Comparison of ENCODE assay signal across 20 cellular contexts in genomic region chr12:119614705-119615104, GRCh38. TPM values are rescaled to one million over a fixed set of nuclear protein-coding genes. Genes with fewer than 3 reads are reported as not detected.
DNase-seq lines count a peak whose midpoint lies in the region; ATAC-seq, FAIRE-seq and TF ChIP-seq lines count a peak whose summit lies in the region.
"Had no signal": no experiment of that assay in that cellular context is flagged by ENCODE, and none has a peak within 500 bp of the region (broad histone marks: within the 10 kb centered on the region; RNA-seq: fewer than 3 reads in every experiment).

No MANE protein-coding gene starts in this region.

- dilution Hi-C loops in endothelial cell of umbilical vein (cut with MboI; ENCODE audit: extremely low pct_ligation_motif_present, low sequenced_read_pairs): no loop called here

- in situ Hi-C loops in gastrocnemius medialis (cut with MboI; ENCODE audit: low sequenced_read_pairs in 4 of 4): no loop called here

- no peaks in the 10 kb centered on the region for H3K9me1 ChIP-seq in endothelial cell of umbilical vein (replicated peaks; ENCODE audit: control insufficient read depth, extremely low read depth, insufficient read depth, low read length)

- peaks cover 17% of the 10 kb centered on the region; the same call in 1 of the 3 replicates for H3K4me1 ChIP-seq in A549
- H3K4me1 ChIP-seq in PC-3 (ENCODE audit: insufficient read depth, low read length): peaks cover 19% of the 10 kb centered on the region
- H3K4me1 ChIP-seq in endothelial cell of umbilical vein (ENCODE audit: control insufficient read depth, extremely low read depth, insufficient read depth, low read length): peaks cover 8% of the 10 kb centered on the region
- peaks cover 45 to 55% of the 10 kb centered on the region in 2 donors for H3K4me1 ChIP-seq in gastrocnemius medialis
- no peaks in the 10 kb centered on the region for H3K4me1 ChIP-seq in right atrium auricular region
- H3K4me1 ChIP-seq: Caco-2, HAP-1 had no signal

- BruUV-seq in PC-3 (replicated peaks; lab: Mats Ljungman, UMichigan) (no TSS peak), endothelial cell of umbilical vein (replicated peaks; lab: Mats Ljungman, UMichigan) (no TSS peak)

- CTCF ChIA-PET in A549 (lab: Yijun Ruan, JAX) (interaction anchor here (1.2 kb wide), 1 partner anchor 105 kb away, joined by 3 read pairs; no protein-coding TSS in a partner anchor), PC-3 (lab: Charles Lee) (interaction anchor here (0.6 kb wide), 1 partner anchor 209 kb away, joined by 3 read pairs; no protein-coding TSS in a partner anchor), endothelial cell of umbilical vein (lab: Charles Lee) (interaction anchor here (1.8 kb wide), 1 partner anchor 70 kb away, joined by 4 read pairs; no protein-coding TSS in a partner anchor)
- CTCF ChIA-PET in activated naive CD4-positive, alpha-beta T cell treated with anti-CD3 and anti-CD28 coated beads for 36 hours (lab: Charles Lee): no interaction called here

- H3F3A ChIP-seq in PC-3 (ENCODE audit: low read length, unreplicated experiment): no peaks in the 10 kb centered on the region

- H3K4me2 ChIP-seq in A549 (no peak overlapping the region), PC-3 (ENCODE audit: low read length) (no peak overlapping the region), endothelial cell of umbilical vein (ENCODE audit: insufficient read depth, low read length) (no peak overlapping the region)

- peaks cover 14% of the 10 kb centered on the region for H3K27me3 Mint-ChIP-seq in activated naive CD4-positive, alpha-beta T cell treated with anti-CD3 and anti-CD28 coated beads for 36 hours (ENCODE audit: low read depth)

- no peak overlapping the region for H3K27ac ChIP-seq in A549
- no peak overlapping the region for H3K27ac ChIP-seq in PC-3 (ENCODE audit: low read length)
- H3K27ac ChIP-seq in endothelial cell of umbilical vein (ENCODE audit: insufficient read depth, low read depth, low read length): no peak overlapping the region
- H3K27ac ChIP-seq in gastrocnemius medialis: peak overlapping the region; percentile 84 to 96 (median 90)
- no peak overlapping the region for H3K27ac ChIP-seq in right atrium auricular region
- H3K27ac ChIP-seq: C4-2B, GM23248 had no signal

- TF ChIP-seq EP300 in A549 (IDR thresholded peaks at IDR 0.05): no peak

- no peak overlapping the region for H2AFZ ChIP-seq in PC-3 (ENCODE audit: low read length)
- no peak overlapping the region for H2AFZ ChIP-seq in endothelial cell of umbilical vein (ENCODE audit: low read depth, low read length)
- H2AFZ ChIP-seq: GM23248 had no signal

- no peak for TF ChIP-seq CTCF in A549 (IDR thresholded peaks at IDR 0.05)
- TF ChIP-seq CTCF in PC-3 (conservative IDR thresholded peaks at IDR 0.05; ENCODE audit: low read depth, low read length): no peak
- TF ChIP-seq CTCF in endothelial cell of umbilical vein (IDR thresholded peaks at IDR 0.05; ENCODE audit: extremely low read depth in 1 of 2, insufficient read depth in 1 of 2, low read depth in 1 of 2, low read length in 2 of 2): no peak
- no peak for TF ChIP-seq CTCF in gastrocnemius medialis (IDR thresholded peaks at IDR 0.05 in 4 of 5, conservative IDR thresholded peaks at IDR 0.05 in 1 of 5)
- no peak for TF ChIP-seq CTCF in right atrium auricular region (IDR thresholded peaks at IDR 0.05)

- H3K36me3 ChIP-seq in PC-3 (ENCODE audit: low read depth, low read length) (no peaks in the 10 kb centered on the region), endothelial cell of umbilical vein (ENCODE audit: control insufficient read depth in 2 of 2, extremely low read depth in 1 of 2, insufficient read depth in 2 of 2, low read length in 2 of 2) (no peaks in the 10 kb centered on the region), gastrocnemius medialis (no peaks in the 10 kb centered on the region), right atrium auricular region (no peaks in the 10 kb centered on the region)
- H3K36me3 ChIP-seq: HAP-1 had no signal

- no peak overlapping the region for H3K4me3 ChIP-seq in A549
- H3K4me3 ChIP-seq in PC-3 (ENCODE audit: low read length): no peak overlapping the region
- no peak overlapping the region for H3K4me3 ChIP-seq in endothelial cell of umbilical vein (replicated peaks in 1 of 3; ENCODE audit: insufficient read depth in 1 of 3, low read depth in 1 of 3, low read length in 3 of 3)
- no peak overlapping the region for H3K4me3 ChIP-seq in gastrocnemius medialis
- H3K4me3 ChIP-seq in right atrium auricular region: no peak overlapping the region
- H3K4me3 ChIP-seq: GM23248, HAP-1 had no signal

- H3K27me3 ChIP-seq in PC-3 (ENCODE audit: low read length) (no peaks in the 10 kb centered on the region), endothelial cell of umbilical vein (ENCODE audit: control insufficient read depth in 2 of 2, insufficient read depth in 2 of 2, low read length in 2 of 2) (no peaks in the 10 kb centered on the region), gastrocnemius medialis (no peaks in the 10 kb centered on the region), right atrium auricular region (no peaks in the 10 kb centered on the region)

- intact Hi-C loops in PC-3 (cut with micrococcal nuclease) (no loop called here), endothelial cell of umbilical vein (cut with micrococcal nuclease) (no loop called here), gastrocnemius medialis (cut with DNase I; ENCODE audit: low total_unique reads) (no loop called here), cardiac septum (cut with DNase I) (no loop called here)
- intact Hi-C loops in activated naive CD4-positive, alpha-beta T cell treated with anti-CD3 and anti-CD28 coated beads for 36 hours (cut with micrococcal nuclease): no loop called here

- POLR2A ChIA-PET in A549 (lab: Yijun Ruan, JAX) (interaction anchor here (0.7 kb wide), 1 partner anchor 726 kb away, joined by 7 read pairs; no protein-coding TSS in a partner anchor), PC-3 (lab: Charles Lee; ENCODE audit: unreplicated experiment) (no interaction called here), endothelial cell of umbilical vein (lab: Charles Lee) (no interaction called here)

- H3K4me1 Mint-ChIP-seq in activated naive CD4-positive, alpha-beta T cell treated with anti-CD3 and anti-CD28 coated beads for 36 hours (ENCODE audit: low read depth): no peaks in the 10 kb centered on the region

- no peak for TF ChIP-seq RAD21 in A549 (conservative IDR thresholded peaks at IDR 0.05 in 1 of 2, IDR thresholded peaks at IDR 0.05 in 1 of 2)

- H3K79me2 ChIP-seq in PC-3 (ENCODE audit: low read length): no peaks in the 10 kb centered on the region
- no peaks in the 10 kb centered on the region for H3K79me2 ChIP-seq in endothelial cell of umbilical vein (ENCODE audit: control insufficient read depth, insufficient read depth, low read length)

- H3K9me3 ChIP-seq in A549 (peaks cover 15% of the 10 kb centered on the region; the same call in 2 of the 3 replicates), PC-3 (ENCODE audit: low read length) (0 out of 2 replicates have a peak, but pooled peaks cover 3% of the 10 kb centered on the region), endothelial cell of umbilical vein (replicated peaks; ENCODE audit: control insufficient read depth, insufficient read depth, low read length) (no peaks in the 10 kb centered on the region), gastrocnemius medialis (no peaks in the 10 kb centered on the region), right atrium auricular region (no peaks in the 10 kb centered on the region)
- H3K9me3 ChIP-seq: HAP-1 had no signal

- DNase-seq in A549 (ENCODE audit: low read depth in 1 of 2, low spot score in 1 of 2) (no peak), PC-3 (peak; percentile 59), endothelial cell of umbilical vein (ENCODE audit: low read depth, low spot score) (no peak), gastrocnemius medialis (no peak), right atrium auricular region (ENCODE audit: low spot score) (no peak), cardiac septum (ENCODE audit: low spot score) (no peak)
- DNase-seq in activated naive CD4-positive, alpha-beta T cell treated with anti-CD3 and anti-CD28 coated beads for 36 hours: no peak
- no peak for DNase-seq in central memory CD4-positive, alpha-beta T cell
- DNase-seq: AML-193; Caco-2; CD4-positive, alpha-beta T cell; GM23248 had no signal

- H4K20me1 ChIP-seq in PC-3 (ENCODE audit: low read length) (no peaks in the 10 kb centered on the region), endothelial cell of umbilical vein (replicated peaks; ENCODE audit: control insufficient read depth, extremely low read depth, insufficient read depth, low read length) (no peaks in the 10 kb centered on the region)

- H3K9me3 Mint-ChIP-seq in activated naive CD4-positive, alpha-beta T cell treated with anti-CD3 and anti-CD28 coated beads for 36 hours: peaks cover 12% of the 10 kb centered on the region

- FAIRE-seq in A549 (lab: Jason Lieb, UNC): no peak
- no peak for FAIRE-seq in endothelial cell of umbilical vein (lab: Jason Lieb, UNC)
- FAIRE-seq: D721Med, G401.6, GM12891 had no signal

- TF ChIP-seq POLR2A in A549 (IDR thresholded peaks at IDR 0.05; ENCODE audit: low read length) (no peak), endothelial cell of umbilical vein (IDR thresholded peaks at IDR 0.05; ENCODE audit: low read depth, low read length) (no peak), gastrocnemius medialis (IDR thresholded peaks at IDR 0.05) (no peak)

- H3K36me3 Mint-ChIP-seq in activated naive CD4-positive, alpha-beta T cell treated with anti-CD3 and anti-CD28 coated beads for 36 hours (ENCODE audit: low read depth): no peaks in the 10 kb centered on the region

- no peak overlapping the region for H3K27ac Mint-ChIP-seq in activated naive CD4-positive, alpha-beta T cell treated with anti-CD3 and anti-CD28 coated beads for 36 hours
- H3K27ac Mint-ChIP-seq: CD4-positive, alpha-beta T cell had no signal

- H3K9me2 ChIP-seq in PC-3 (replicated peaks; ENCODE audit: low read length): no peaks in the 10 kb centered on the region

- ATAC-seq in A549 (no peak; a peak in 1 of 6 replicates), PC-3 (peak; percentile 49), gastrocnemius medialis (no peak)

- no peak overlapping the region for H3K4me3 Mint-ChIP-seq in activated naive CD4-positive, alpha-beta T cell treated with anti-CD3 and anti-CD28 coated beads for 36 hours
- H3K4me3 Mint-ChIP-seq: CD4-positive, alpha-beta T cell had no signal

- H3K9ac ChIP-seq in PC-3 (ENCODE audit: low read length): no peak overlapping the region
- H3K9ac ChIP-seq in endothelial cell of umbilical vein (replicated peaks; ENCODE audit: extremely low read depth, insufficient read depth, low read length): no peak overlapping the region
- H3K9ac ChIP-seq: GM23248 had no signal

RNA-seq across cellular contexts. Expression of gene TMEM233, which starts 21.1 kb away (rescaled TPM):
- polyA plus RNA-seq in A549 (2011; rRNA removed) (not detected in 2 replicates), A549 (2017; fragmentation: RNase III; extraction: RNeasy Plus Mini Kit Qiagen cat#74134 plus additional on column Dnase treatment) (not detected in 3 replicates), endothelial cell of umbilical vein (0.01 and 0.03 TPM in 2 replicates)
- not detected in 2 replicates for polyA plus RNA-seq in A549 (2012; cell fraction: cytosol; rRNA removed)
- not detected in 2 replicates for polyA plus RNA-seq in A549 (2012; cell fraction: nucleus; rRNA removed)
- polyA minus RNA-seq in A549 (2011; rRNA and poly(A)+ RNA removed): not detected in 2 replicates
- total RNA-seq in PC-3 (2014; rRNA removed) (not detected in 2 replicates), endothelial cell of umbilical vein (not detected in 2 replicates), gastrocnemius medialis (10 to 100 TPM; 25.2 to 89.1 (median 57.8) TPM), right atrium auricular region (under 1 TPM; 0.11 to 0.28 TPM), cardiac septum (1.2 TPM)
- polyA plus RNA-seq in endothelial cell of umbilical vein (2011; cell fraction: cytosol; rRNA removed): 0.03 and 0.12 TPM in 2 replicates
- polyA plus RNA-seq in endothelial cell of umbilical vein (2011; cell fraction: nucleus; rRNA removed): 0.04 TPM in 1 of 2 replicates, not detected in the other
- 0.07 and 0.46 TPM in 2 replicates for polyA plus RNA-seq in endothelial cell of umbilical vein (2012)
- not detected in 2 replicates for polyA minus RNA-seq in endothelial cell of umbilical vein
- polyA minus RNA-seq in endothelial cell of umbilical vein (2011; cell fraction: cytosol; rRNA and poly(A)+ RNA removed): not detected
- polyA minus RNA-seq in endothelial cell of umbilical vein (2011; cell fraction: nucleus; rRNA and poly(A)+ RNA removed): not detected in 2 replicates
- total RNA-seq in activated naive CD4-positive, alpha-beta T cell treated with anti-CD3 and anti-CD28 coated beads for 36 hours: not detected
- total RNA-seq: A172; Caco-2; CD4-positive, alpha-beta T cell; GM23248; HT-29 had no signal
- polyA plus RNA-seq: BJ had no signal

RNA-seq across cellular contexts. Expression of gene PRKAB1, which starts 53.2 kb away (rescaled TPM):
- polyA plus RNA-seq in A549 (2011; rRNA removed) (47.9 and 49.2 TPM in 2 replicates), A549 (2017; fragmentation: RNase III; extraction: RNeasy Plus Mini Kit Qiagen cat#74134 plus additional on column Dnase treatment) (19.0 to 21.5 TPM (median 19.1 TPM) in 3 replicates), endothelial cell of umbilical vein (25.9 and 27.0 TPM in 2 replicates)
- polyA plus RNA-seq in A549 (2012; cell fraction: cytosol; rRNA removed): 25.1 and 33.9 TPM in 2 replicates
- 41.3 and 45.9 TPM in 2 replicates for polyA plus RNA-seq in A549 (2012; cell fraction: nucleus; rRNA removed)
- polyA minus RNA-seq in A549 (2011; rRNA and poly(A)+ RNA removed): 35.4 and 36.8 TPM in 2 replicates
- total RNA-seq in PC-3 (2014; rRNA removed) (16.0 and 16.2 TPM in 2 replicates), endothelial cell of umbilical vein (21.9 and 23.1 TPM in 2 replicates), gastrocnemius medialis (10 to 100 TPM in 3 of 4 donors, 1 to 10 TPM in 1; 7.1 to 21.0 (median 17.6) TPM), right atrium auricular region (10 to 100 TPM in 1 of 2 donors, 1 to 10 TPM in 1; 9.3 to 10.9 TPM), cardiac septum (12.2 TPM)
- 19.1 and 21.3 TPM in 2 replicates for polyA plus RNA-seq in endothelial cell of umbilical vein (2011; cell fraction: cytosol; rRNA removed)
- polyA plus RNA-seq in endothelial cell of umbilical vein (2011; cell fraction: nucleus; rRNA removed): 37.7 and 39.3 TPM in 2 replicates
- 15.6 and 16.2 TPM in 2 replicates for polyA plus RNA-seq in endothelial cell of umbilical vein (2012)
- 20.9 and 21.7 TPM in 2 replicates for polyA minus RNA-seq in endothelial cell of umbilical vein
- polyA minus RNA-seq in endothelial cell of umbilical vein (2011; cell fraction: cytosol; rRNA and poly(A)+ RNA removed): 26.5 TPM
- 15.9 and 16.1 TPM in 2 replicates for polyA minus RNA-seq in endothelial cell of umbilical vein (2011; cell fraction: nucleus; rRNA and poly(A)+ RNA removed)
- total RNA-seq in activated naive CD4-positive, alpha-beta T cell treated with anti-CD3 and anti-CD28 coated beads for 36 hours: 10 to 100 TPM; 34.3 to 39.8 TPM

Comparison
In these comparisons a context has a peak if more than half of its experiments do, and no peak if none do; other contexts are left out.
1. H3K27ac ChIP-seq: peak in gastrocnemius medialis (4 of 4); none in A549 (0 of 2), PC-3 (single experiment), endothelial cell of umbilical vein (single experiment) and right atrium auricular region (0 of 2).
2. RNA of gene TMEM233, which starts 21.1 kb away (total RNA-seq): 25.2 to 89.1 TPM in gastrocnemius medialis; 1.2 TPM in cardiac septum (single experiment), 0.11 to 0.28 TPM in right atrium auricular region, not detected in endothelial cell of umbilical vein, not detected in PC-3 and not detected in activated naive CD4-positive, alpha-beta T cell treated with anti-CD3 and anti-CD28 coated beads for 36 hours; every median in the first group is over 10 times any median in the second.